14 cellular contexts compared by ENCODE assay signal in genomic region chr3:192253138-192253537, GRCh38.
DNase-seq lines count a peak whose midpoint lies in the region; ATAC-seq and TF ChIP-seq lines count a peak whose summit lies in the region.
"Had no signal": no experiment of that assay in that cellular context is flagged by ENCODE, and none has a peak within 500 bp of the region (broad histone marks: within the 10 kb centered on the region; RNA-seq: fewer than 3 reads in every experiment).

No MANE protein-coding gene starts in this region.

- no peak overlapping the region for H3K4me3 ChIP-seq in right cardiac atrium (ENCODE audit: low read length)
- peak overlapping the region; percentile 46 for H3K4me3 ChIP-seq in SK-N-MC
- H3K4me3 ChIP-seq in fibroblast of pulmonary artery (replicated peaks; ENCODE audit: low read depth, low read length), result no peak overlapping the region
- no peak overlapping the region for H3K4me3 ChIP-seq in subcutaneous abdominal adipose tissue (ENCODE audit: low read depth in 1 of 5, low read length in 5 of 5)
- H3K4me3 ChIP-seq: GM12878 had no signal

- TF ChIP-seq CTCF in fibroblast of pulmonary artery (IDR thresholded peaks at IDR 0.05; ENCODE audit: low read length, missing control alignments), result no peak

- H3K4me1 ChIP-seq in right cardiac atrium (ENCODE audit: control insufficient read depth, insufficient read depth, low read length) (no peaks in the 10 kb centered on the region), subcutaneous abdominal adipose tissue (ENCODE audit: control insufficient read depth in 5 of 5, insufficient read depth in 5 of 5, low read length in 5 of 5) (peaks cover 0 to 9% (median 0%) of the 10 kb centered on the region in 5 donors)

- no peak overlapping the region for H3K9ac ChIP-seq in SK-N-MC (ENCODE audit: insufficient read length)
- H3K9ac ChIP-seq in subcutaneous abdominal adipose tissue (ENCODE audit: low read length in 5 of 5), result no peak overlapping the region

- no peaks in the 10 kb centered on the region for H3K36me3 ChIP-seq in SK-N-MC (ENCODE audit: insufficient read depth, low read length)
- no peaks in the 10 kb centered on the region for H3K36me3 ChIP-seq in subcutaneous abdominal adipose tissue (ENCODE audit: control insufficient read depth in 5 of 5, insufficient read depth in 5 of 5, low read length in 5 of 5)

- DNase-seq in Right ventricle myocardium inferior (ENCODE audit: missing footprints), result no peak
- no peak for DNase-seq in right cardiac atrium
- peak; percentile 98 for DNase-seq in SK-N-MC (ENCODE audit: low read depth, low spot score)
- peak; percentile 16 for DNase-seq in fibroblast of pulmonary artery (ENCODE audit: low read depth)
- no peak for DNase-seq in middle frontal gyrus (ENCODE audit: extremely low spot score, low spot score)
- no peak for DNase-seq in NCI-H2171 treated with DMSO at 0.1 percent for 48 hours (lab: John Stamatoyannopoulos, UW)
- DNase-seq: C1 segment of cervical spinal cord; Calu3; CD4-positive, alpha-beta T cell; DMS79 had no signal

- ATAC-seq in Right ventricle myocardium inferior (peak; percentile 39), right cardiac atrium (no peak)
- ATAC-seq: GM12878, HCT116 had no signal

- intact Hi-C loops in Right ventricle myocardium inferior (cut with DNase I), result no loop called here
- intact Hi-C loops in right cardiac atrium (cut with DNase I), result no loop called here

- H3K27me3 ChIP-seq in right cardiac atrium (ENCODE audit: control insufficient read depth, insufficient read depth), result no peaks in the 10 kb centered on the region
- no peaks in the 10 kb centered on the region for H3K27me3 ChIP-seq in subcutaneous abdominal adipose tissue (ENCODE audit: control insufficient read depth in 5 of 5, insufficient read depth in 4 of 5, low read length in 5 of 5)

- H3K27ac ChIP-seq in right cardiac atrium (ENCODE audit: low read length) (no peak overlapping the region), SK-N-MC (peak overlapping the region; percentile 65; the same call in 1 of the 2 replicates), subcutaneous abdominal adipose tissue (ENCODE audit: low read depth, low read length) (peak overlapping the region; percentile 8)
- H3K27ac ChIP-seq: HL-60 had no signal

- H3K9me3 ChIP-seq in right cardiac atrium (ENCODE audit: control insufficient read depth, low read length) (no peaks in the 10 kb centered on the region), SK-N-MC (ENCODE audit: low read depth, low read length) (no peaks in the 10 kb centered on the region), subcutaneous abdominal adipose tissue (ENCODE audit: control insufficient read depth in 5 of 5, low read length in 5 of 5) (no peaks in the 10 kb centered on the region)

- 31% methylated on average over 1 of the region's 1 CpG for WGBS in right cardiac atrium

Comparison
In these comparisons a context has a peak if more than half of its experiments do, and no peak if none do; other contexts are left out.
1. DNase-seq: peak in SK-N-MC (single experiment) and fibroblast of pulmonary artery (single experiment); none in Right ventricle myocardium inferior (single experiment), right cardiac atrium (0 of 3), middle frontal gyrus (single experiment) and NCI-H2171 treated with DMSO at 0.1 percent for 48 hours (single experiment).